In genomic region chr5:125961150-125961549, GRCh38 we compare ENCODE assay signal across 12 cellular contexts.
DNase-seq lines count a peak whose midpoint lies in the region; ATAC-seq, FAIRE-seq and TF ChIP-seq lines count a peak whose summit lies in the region.
"Had no signal": no experiment of that assay in that cellular context is flagged by ENCODE, and none has a peak within 500 bp of the region (broad histone marks: within the 10 kb centered on the region; RNA-seq: fewer than 3 reads in every experiment).

No MANE protein-coding gene starts in this region.

- H3K27me3 Mint-ChIP-seq in activated naive CD4-positive, alpha-beta T cell treated with anti-CD3 and anti-CD28 coated beads, Interleukin-2, amount 10 ng/mL, durations not matched to agents 7 days and 5 days: no peaks in the 10 kb centered on the region
- H3K27me3 Mint-ChIP-seq in activated CD4-positive, alpha-beta T cell treated with anti-CD3 and anti-CD28 coated beads, Interleukin-2, amount 10 ng/mL, durations not matched to agents 7 days and 5 days: no peaks in the 10 kb centered on the region

- TF ChIP-seq EP300 in tibial nerve (IDR thresholded peaks at IDR 0.05): no peak

- 82 to 94% methylated on average over 1 of the region's 1 CpG for WGBS in tibial nerve, 2 donors

- no peaks in the 10 kb centered on the region for H3K27me3 ChIP-seq in tibial nerve
- H3K27me3 ChIP-seq: tibial artery had no signal

- H3K4me3 Mint-ChIP-seq in activated naive CD4-positive, alpha-beta T cell treated with anti-CD3 and anti-CD28 coated beads, Interleukin-2, amount 10 ng/mL, durations not matched to agents 7 days and 5 days: no peak overlapping the region
- H3K4me3 Mint-ChIP-seq in activated CD4-positive, alpha-beta T cell treated with anti-CD3 and anti-CD28 coated beads, Interleukin-2, amount 10 ng/mL, durations not matched to agents 7 days and 5 days: no peak overlapping the region

- peak; percentile 36 to 64 for ATAC-seq in activated naive CD4-positive, alpha-beta T cell treated with anti-CD3 and anti-CD28 coated beads, Interleukin-2, amount 50 U/mL, for 72 hours
- ATAC-seq in HG02642 (IDR thresholded peaks at IDR 0.05; ENCODE audit: poor library complexity, unreplicated experiment) (peak; percentile 97), HG03469 (IDR thresholded peaks at IDR 0.05; ENCODE audit: unreplicated experiment) (peak; percentile 100)

- no peak for DNase-seq in activated naive CD4-positive, alpha-beta T cell treated with anti-CD3 and anti-CD28 coated beads, Interleukin-2, amount 50 U/mL, for 72 hours (ENCODE audit: low spot score in 2 of 2)
- no peak for DNase-seq in activated naive CD4-positive, alpha-beta T cell treated with anti-CD3 and anti-CD28 coated beads, Interleukin-2, amount 10 ng/mL, durations not matched to agents 7 days and 5 days
- DNase-seq in tibial nerve (ENCODE audit: low spot score in 2 of 2): no peak
- no peak for DNase-seq in frontal cortex (ENCODE audit: low spot score in 2 of 2)
- DNase-seq in activated CD4-positive, alpha-beta T cell treated with anti-CD3 and anti-CD28 coated beads, Interleukin-2, amount 10 ng/mL, durations not matched to agents 7 days and 5 days: no peak
- DNase-seq in ureter (ENCODE audit: low spot score): no peak
- DNase-seq: ACHN; activated effector memory CD4-positive, alpha-beta T cell treated with Interleukin-2 at 50 U/mL for 16 hours; NCI-H526; tibial artery had no signal

- no peak for TF ChIP-seq POLR2A in tibial nerve (IDR thresholded peaks at IDR 0.05)

- H3K4me1 ChIP-seq in tibial nerve: no peaks in the 10 kb centered on the region
- H3K4me1 ChIP-seq: tibial artery had no signal

- no peaks in the 10 kb centered on the region for H3K36me3 ChIP-seq in tibial nerve
- H3K36me3 ChIP-seq: tibial artery had no signal

- TF ChIP-seq CTCF in tibial nerve (IDR thresholded peaks at IDR 0.05): no peak

- H3K4me3 ChIP-seq in tibial nerve: no peak overlapping the region
- H3K4me3 ChIP-seq: tibial artery had no signal

- POLR2A ChIA-PET in activated CD4-positive, alpha-beta T cell treated with anti-CD3 and anti-CD28 coated beads, Interleukin-2, amount 10 ng/mL, durations not matched to agents 7 days and 5 days (lab: Charles Lee): no interaction called here

- H3K27ac ChIP-seq in tibial nerve: no peak overlapping the region
- H3K27ac ChIP-seq: tibial artery had no signal

- H3K9me3 ChIP-seq in tibial nerve: no peaks in the 10 kb centered on the region
- H3K9me3 ChIP-seq: tibial artery had no signal

- FAIRE-seq in frontal cortex (lab: Jason Lieb, UNC): no peak

- H3K27ac Mint-ChIP-seq in activated naive CD4-positive, alpha-beta T cell treated with anti-CD3 and anti-CD28 coated beads, Interleukin-2, amount 50 U/mL, for 72 hours: no peak overlapping the region
- no peak overlapping the region for H3K27ac Mint-ChIP-seq in activated naive CD4-positive, alpha-beta T cell treated with anti-CD3 and anti-CD28 coated beads, Interleukin-2, amount 10 ng/mL, durations not matched to agents 7 days and 5 days
- no peak overlapping the region for H3K27ac Mint-ChIP-seq in activated CD4-positive, alpha-beta T cell treated with anti-CD3 and anti-CD28 coated beads, Interleukin-2, amount 10 ng/mL, durations not matched to agents 7 days and 5 days

- H3K4me1 Mint-ChIP-seq in activated naive CD4-positive, alpha-beta T cell treated with anti-CD3 and anti-CD28 coated beads, Interleukin-2, amount 10 ng/mL, durations not matched to agents 7 days and 5 days: no peaks in the 10 kb centered on the region
- H3K4me1 Mint-ChIP-seq in activated CD4-positive, alpha-beta T cell treated with anti-CD3 and anti-CD28 coated beads, Interleukin-2, amount 10 ng/mL, durations not matched to agents 7 days and 5 days: peaks cover 5% of the 10 kb centered on the region

- CTCF ChIA-PET in activated naive CD4-positive, alpha-beta T cell treated with anti-CD3 and anti-CD28 coated beads, Interleukin-2, amount 10 ng/mL, durations not matched to agents 7 days and 5 days (lab: Charles Lee): no interaction called here
- CTCF ChIA-PET in activated CD4-positive, alpha-beta T cell treated with anti-CD3 and anti-CD28 coated beads, Interleukin-2, amount 10 ng/mL, durations not matched to agents 7 days and 5 days (lab: Charles Lee): no interaction called here

- H3K36me3 Mint-ChIP-seq in activated naive CD4-positive, alpha-beta T cell treated with anti-CD3 and anti-CD28 coated beads, Interleukin-2, amount 50 U/mL, for 72 hours: no peaks in the 10 kb centered on the region
- H3K36me3 Mint-ChIP-seq in activated naive CD4-positive, alpha-beta T cell treated with anti-CD3 and anti-CD28 coated beads, Interleukin-2, amount 10 ng/mL, durations not matched to agents 7 days and 5 days: no peaks in the 10 kb centered on the region
- no peaks in the 10 kb centered on the region for H3K36me3 Mint-ChIP-seq in activated CD4-positive, alpha-beta T cell treated with anti-CD3 and anti-CD28 coated beads, Interleukin-2, amount 10 ng/mL, durations not matched to agents 7 days and 5 days (ENCODE audit: low read depth)

- peaks cover 8 to 22% of the 10 kb centered on the region in 2 donors for H3K9me3 Mint-ChIP-seq in activated naive CD4-positive, alpha-beta T cell treated with anti-CD3 and anti-CD28 coated beads, Interleukin-2, amount 50 U/mL, for 72 hours
- H3K9me3 Mint-ChIP-seq in activated naive CD4-positive, alpha-beta T cell treated with anti-CD3 and anti-CD28 coated beads, Interleukin-2, amount 10 ng/mL, durations not matched to agents 7 days and 5 days: peaks cover 8% of the 10 kb centered on the region
- no peaks in the 10 kb centered on the region for H3K9me3 Mint-ChIP-seq in activated CD4-positive, alpha-beta T cell treated with anti-CD3 and anti-CD28 coated beads, Interleukin-2, amount 10 ng/mL, durations not matched to agents 7 days and 5 days

Comparison
In these comparisons a context has a peak if more than half of its experiments do, and no peak if none do; other contexts are left out.
1. ATAC-seq: peak in every context shown above with its lines; median percentile 100 in HG03469; 97 in HG02642; 50 in activated naive CD4-positive, alpha-beta T cell treated with anti-CD3 and anti-CD28 coated beads, Interleukin-2, amount 50 U/mL, for 72 hours.